Comparison of ENCODE assay signal across 2 cellular contexts in the genomic region with DNA sequence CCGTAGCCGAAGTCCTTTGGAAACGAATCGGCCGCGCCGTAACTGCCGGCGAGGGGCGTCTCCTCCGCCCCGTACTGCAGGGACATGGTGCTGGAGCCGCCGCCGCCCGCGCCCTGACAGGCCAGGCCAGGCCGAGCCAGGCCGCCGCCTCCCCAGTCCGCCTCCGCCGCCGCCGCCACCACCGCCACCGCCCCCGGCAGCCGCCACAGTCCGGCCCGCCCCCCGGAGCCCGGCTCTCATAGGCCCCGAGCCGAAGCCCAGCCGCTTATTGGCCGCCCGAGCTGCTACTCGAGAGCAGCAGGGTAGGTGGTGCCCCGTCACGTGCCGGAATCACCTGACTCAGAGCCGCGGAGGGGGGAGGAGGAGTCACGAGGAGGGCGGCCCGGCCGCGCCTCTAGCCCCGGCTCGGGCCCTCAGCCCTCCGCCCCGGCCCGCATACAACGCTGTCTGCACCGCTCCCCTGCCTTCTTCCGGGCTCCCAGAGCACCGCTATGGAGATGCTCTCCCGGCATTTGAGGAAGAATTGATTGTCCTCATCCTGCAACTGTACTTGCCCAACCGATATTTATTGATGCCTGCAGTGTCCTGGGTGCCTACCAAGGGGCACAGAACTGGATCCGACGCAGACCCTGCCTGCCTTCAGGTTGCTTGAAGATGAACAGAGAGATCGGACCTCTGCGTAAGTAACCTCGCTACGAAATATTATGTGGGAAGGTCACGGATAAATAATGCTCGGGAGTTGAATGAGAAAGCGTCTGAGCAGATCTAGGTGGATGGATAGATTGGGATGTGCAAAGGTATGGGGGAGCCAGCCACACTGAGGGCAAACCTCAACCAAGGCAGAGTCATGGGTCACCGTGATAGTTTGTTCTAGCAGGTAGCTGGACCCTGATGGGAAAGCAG.
TF ChIP-seq lines count a peak whose summit lies in the region.

A gene with protein sequence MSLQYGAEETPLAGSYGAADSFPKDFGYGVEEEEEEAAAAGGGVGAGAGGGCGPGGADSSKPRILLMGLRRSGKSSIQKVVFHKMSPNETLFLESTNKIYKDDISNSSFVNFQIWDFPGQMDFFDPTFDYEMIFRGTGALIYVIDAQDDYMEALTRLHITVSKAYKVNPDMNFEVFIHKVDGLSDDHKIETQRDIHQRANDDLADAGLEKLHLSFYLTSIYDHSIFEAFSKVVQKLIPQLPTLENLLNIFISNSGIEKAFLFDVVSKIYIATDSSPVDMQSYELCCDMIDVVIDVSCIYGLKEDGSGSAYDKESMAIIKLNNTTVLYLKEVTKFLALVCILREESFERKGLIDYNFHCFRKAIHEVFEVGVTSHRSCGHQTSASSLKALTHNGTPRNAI (minus strand): TSS at position 212 of the 903 bp plus-strand sequence. CDS start 126 bp downstream, at position 86.

TF ChIP-seq in IMR-90, 13 proteins besides CTCF, POLR2A, EP300 and RAD21:
- peak; percentile 99 for TF ChIP-seq FOS (IDR thresholded peaks at IDR 0.05; ENCODE audit: low read depth, low read length)
- no peak for TF ChIP-seq MAFK (IDR thresholded peaks at IDR 0.05; ENCODE audit: low read depth, low read length)
- TF ChIP-seq ELK1 (IDR thresholded peaks at IDR 0.05; ENCODE audit: borderline replicate concordance, low read depth, low read length), result no peak
- TF ChIP-seq, protein P1, sequence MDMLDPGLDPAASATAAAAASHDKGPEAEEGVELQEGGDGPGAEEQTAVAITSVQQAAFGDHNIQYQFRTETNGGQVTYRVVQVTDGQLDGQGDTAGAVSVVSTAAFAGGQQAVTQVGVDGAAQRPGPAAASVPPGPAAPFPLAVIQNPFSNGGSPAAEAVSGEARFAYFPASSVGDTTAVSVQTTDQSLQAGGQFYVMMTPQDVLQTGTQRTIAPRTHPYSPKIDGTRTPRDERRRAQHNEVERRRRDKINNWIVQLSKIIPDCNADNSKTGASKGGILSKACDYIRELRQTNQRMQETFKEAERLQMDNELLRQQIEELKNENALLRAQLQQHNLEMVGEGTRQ (IDR thresholded peaks at IDR 0.05; ENCODE audit: low read depth, low read length), result peak; percentile 100
- TF ChIP-seq CHD1 (IDR thresholded peaks at IDR 0.05; ENCODE audit: low read depth, low read length), result no peak
- TF ChIP-seq MAZ (IDR thresholded peaks at IDR 0.05; ENCODE audit: borderline replicate concordance, low read depth, low read length), result peak; percentile 96
- TF ChIP-seq NFE2L2 (IDR thresholded peaks at IDR 0.05; ENCODE audit: low read depth, low read length), result 0 out of 2 replicates have a peak, but pooled peaks have one; percentile 10
- peak; percentile 81; the same call in 1 of the 2 replicates for TF ChIP-seq MXI1 (IDR thresholded peaks at IDR 0.05; ENCODE audit: borderline replicate concordance, low read depth, low read length)
- no peak for TF ChIP-seq SMC3 (IDR thresholded peaks at IDR 0.05; ENCODE audit: low read depth, low read length)
- no peak for TF ChIP-seq RCOR1 (IDR thresholded peaks at IDR 0.05; ENCODE audit: insufficient replicate concordance, low read length)
- TF ChIP-seq CEBPB (IDR thresholded peaks at IDR 0.05; ENCODE audit: low read depth, low read length), result no peak
- peak; percentile 100 for TF ChIP-seq BHLHE40 (IDR thresholded peaks at IDR 0.05; ENCODE audit: low read depth, low read length)
- TF ChIP-seq RFX5 (IDR thresholded peaks at IDR 0.05; ENCODE audit: low read depth, low read length), result no peak

TF ChIP-seq in endothelial cell of umbilical vein, 7 proteins besides CTCF, POLR2A, EP300 and RAD21:
- TF ChIP-seq POLR2AphosphoS5 (IDR thresholded peaks at IDR 0.05; ENCODE audit: insufficient read depth, low read depth, low read length) (peak; percentile 92), FOS (IDR thresholded peaks at IDR 0.05; ENCODE audit: borderline replicate concordance, insufficient read depth, low read length) (peak; percentile 27), MAX (IDR thresholded peaks at IDR 0.05; ENCODE audit: insufficient read depth, insufficient read length) (peak; percentile 98), MYC (IDR thresholded peaks at IDR 0.05; ENCODE audit: low read depth, low read length) (peak; percentile 24), GATA2 (IDR thresholded peaks at IDR 0.05; ENCODE audit: insufficient read depth, insufficient read length, low read depth, low read length) (no peak), EZH2 (IDR thresholded peaks at IDR 0.05; ENCODE audit: borderline replicate concordance, low read depth, low read length, severe bottlenecking) (no peak), JUN (IDR thresholded peaks at IDR 0.05; ENCODE audit: borderline replicate concordance, insufficient read depth, insufficient read length, low read depth) (no peak)
